Comparison of ENCODE assay signal across 8 cellular contexts in the genomic region with DNA sequence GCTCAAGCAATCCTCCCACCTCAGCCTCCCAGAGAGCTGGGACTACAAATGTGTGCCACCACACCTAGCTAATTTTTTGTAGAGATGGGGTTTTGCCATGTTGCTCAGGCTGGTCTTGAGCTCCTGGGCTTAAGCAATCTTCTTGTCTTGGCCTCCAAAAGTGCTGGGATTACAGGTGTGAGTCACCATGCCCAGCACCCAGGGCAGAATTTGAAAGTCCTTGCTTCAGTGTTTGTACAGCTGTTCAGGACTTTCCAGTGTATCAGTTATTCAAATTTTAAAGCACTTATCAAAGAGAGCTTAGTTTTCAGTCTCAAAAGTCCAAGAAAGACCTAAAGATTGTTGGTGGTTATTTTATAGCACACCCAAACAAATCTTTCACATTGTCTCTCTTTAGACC. TPM values are rescaled to one million over a fixed set of nuclear protein-coding genes. Genes with fewer than 3 reads are reported as not detected.
DNase-seq lines count a peak whose midpoint lies in the region; ATAC-seq, FAIRE-seq and TF ChIP-seq lines count a peak whose summit lies in the region.
"Had no signal": no experiment of that assay in that cellular context is flagged by ENCODE, and none has a peak within 500 bp of the region (broad histone marks: within the 10 kb centered on the region; RNA-seq: fewer than 3 reads in every experiment).

No MANE protein-coding gene starts in this region.

- DNase-seq in GM19239 (ENCODE audit: insufficient read length, low spot score) (no peak), K562 (ENCODE audit: extremely low read depth in 1 of 4, low spot score in 3 of 4) (no peak), trophoblast cell (peak; percentile 35 to 54), G401 (ENCODE audit: low spot score) (no peak), AML-193 (lab: John Stamatoyannopoulos, UW) (no peak), NOMO-1 treated with dmso at 0.1 percent for 144 hours (lab: John Stamatoyannopoulos, UW; ENCODE audit: unreplicated experiment) (no peak)
- DNase-seq: NCI-H187 had no signal

- no peak for TF ChIP-seq RAD21 in K562 (CRISPR knock-in tag; conservative IDR thresholded peaks at IDR 0.05 in 1 of 2, IDR thresholded peaks at IDR 0.05 in 1 of 2)

- H3K4me1 ChIP-seq in K562 (replicated peaks in 1 of 2; ENCODE audit: control insufficient read depth in 2 of 2, insufficient read depth in 2 of 2, low read length in 2 of 2) (peaks cover 0 to 14% of the 10 kb centered on the region in 2 experiments; a peak in 3 of 5 replicates), trophoblast cell (ENCODE audit: control insufficient read depth in 1 of 2, insufficient read depth in 2 of 2, low read length in 2 of 2) (peaks cover 7 to 17% of the 10 kb centered on the region in 2 experiments)

- H2BK5ac ChIP-seq in trophoblast cell (ENCODE audit: low read depth, low read length, poor library complexity): no peak overlapping the region

- H3K27me3 ChIP-seq in K562 (ENCODE audit: control insufficient read depth in 2 of 2, insufficient read depth in 2 of 2, low read length in 2 of 2) (no peaks in the 10 kb centered on the region), trophoblast cell (ENCODE audit: insufficient read depth, low read length) (no peaks in the 10 kb centered on the region)

- ATAC-seq in HG03045 (IDR thresholded peaks at IDR 0.05; ENCODE audit: unreplicated experiment) (peak; percentile 51), K562 (no peak)

- intact Hi-C loops in K562 (cut with micrococcal nuclease): no loop called here

- peak overlapping the region; percentile 24 for H2BK120ac ChIP-seq in trophoblast cell (ENCODE audit: insufficient read depth, low read length, poor library complexity)

- H3K27ac ChIP-seq in K562 (ENCODE audit: extremely low read depth, low read depth, low read length) (no peak overlapping the region), trophoblast cell (ENCODE audit: low read depth, low read length) (no peak overlapping the region)

- FAIRE-seq in GM19239 (lab: Jason Lieb, UNC) (peak; percentile 63), K562 (lab: Jason Lieb, UNC) (no peak)

- in situ Hi-C loops in K562 (cut with MboI): loop anchor here (10.0 kb wide), 1 partner anchor 822 kb away; no protein-coding TSS in a partner anchor
- in situ Hi-C loops in G401 (cut with HindIII; ENCODE audit: low sequenced_read_pairs): no loop called here

- no peak overlapping the region for H4K12ac ChIP-seq in trophoblast cell (ENCODE audit: low read depth, low read length)

- H3K9me1 ChIP-seq in K562 (ENCODE audit: control insufficient read depth, insufficient read depth, low read length): no peaks in the 10 kb centered on the region

- no peaks in the 10 kb centered on the region for H4K20me1 ChIP-seq in K562 (replicated peaks; ENCODE audit: control insufficient read depth, insufficient read depth, low read length)

- H3K4me2 ChIP-seq in K562 (ENCODE audit: insufficient read depth, low read length) (no peak overlapping the region), trophoblast cell (ENCODE audit: low read length) (no peak overlapping the region)

- no peak overlapping the region for H2BK12ac ChIP-seq in trophoblast cell (ENCODE audit: low read length)

- H3K36me3 ChIP-seq in K562 (ENCODE audit: control insufficient read depth, insufficient read depth, low read length): no peaks in the 10 kb centered on the region
- no peaks in the 10 kb centered on the region for H3K36me3 ChIP-seq in trophoblast cell (ENCODE audit: control insufficient read depth in 1 of 2, insufficient read depth in 2 of 2, low read length in 2 of 2)

- no peak overlapping the region for H4K8ac ChIP-seq in trophoblast cell (ENCODE audit: low read depth, low read length)

- no peaks in the 10 kb centered on the region for H3K9me3 ChIP-seq in K562 (replicated peaks; ENCODE audit: control insufficient read depth, insufficient read depth, low read depth, low read length)
- H3K9me3 ChIP-seq in trophoblast cell (ENCODE audit: insufficient read depth, low read depth, low read length): no peaks in the 10 kb centered on the region

- TF ChIP-seq EP300 in K562 (IDR thresholded peaks at IDR 0.05; ENCODE audit: low read length): no peak

- H3K4me3 ChIP-seq in K562 (no peak overlapping the region), trophoblast cell (ENCODE audit: low read depth, low read length) (no peak overlapping the region)

- H3K4ac ChIP-seq in trophoblast cell (ENCODE audit: low read depth, low read length): no peak overlapping the region

- no peak overlapping the region for H3K9ac ChIP-seq in K562 (ENCODE audit: insufficient read depth in 1 of 2, low read depth in 2 of 2, low read length in 2 of 2)
- H3K9ac ChIP-seq in trophoblast cell (ENCODE audit: low read length): no peak overlapping the region

- no peak for TF ChIP-seq CTCF in K562 (IDR thresholded peaks at IDR 0.05 in 2 of 3, conservative IDR thresholded peaks at IDR 0.05 in 1 of 3; ENCODE audit: insufficient read depth in 2 of 3, low read depth in 1 of 3, low read length in 3 of 3)

- no peak overlapping the region for H3K23ac ChIP-seq in trophoblast cell (ENCODE audit: low read length)

- H3K79me2 ChIP-seq in K562 (ENCODE audit: control insufficient read depth, insufficient read depth, low read length) (no peaks in the 10 kb centered on the region), trophoblast cell (ENCODE audit: control insufficient read depth, insufficient read depth, low read length, poor library complexity) (no peaks in the 10 kb centered on the region)

- H3K18ac ChIP-seq in trophoblast cell (ENCODE audit: low read length): no peak overlapping the region

- H3K14ac ChIP-seq in trophoblast cell (ENCODE audit: low read length): no peak overlapping the region

- no peak overlapping the region for H2AFZ ChIP-seq in K562 (ENCODE audit: low read depth, low read length)
- H2AFZ ChIP-seq in trophoblast cell (ENCODE audit: insufficient read depth, low read length, poor library complexity): no peak overlapping the region

- no peak overlapping the region for H4K91ac ChIP-seq in trophoblast cell (ENCODE audit: low read depth, low read length)

- no peak overlapping the region for H2AK5ac ChIP-seq in trophoblast cell (ENCODE audit: low read length)

- POLR2A ChIA-PET in K562 (lab: Yijun Ruan, JAX): interaction anchor here (0.7 to 1.1 kb wide), 3 partner anchors 11 to 963 kb away, joined by 3 read pairs; no protein-coding TSS in a partner anchor

- peaks cover 4% of the 10 kb centered on the region for H3K79me1 ChIP-seq in trophoblast cell (ENCODE audit: low read length)

- no TSS peak for BruUV-seq in K562 (replicated peaks; lab: Mats Ljungman, UMichigan)

- no peak for TF ChIP-seq POLR2A in K562 (conservative IDR thresholded peaks at IDR 0.05)

- CTCF ChIA-PET in K562 (lab: Yijun Ruan, JAX; ENCODE audit: low intra/inter-chr PET ratio): no interaction called here

TF ChIP-seq in K562, 482 proteins besides CTCF, POLR2A, EP300 and RAD21 (continues in another document):
- TF ChIP-seq ILK (tag; IDR thresholded peaks at IDR 0.05; ENCODE audit: borderline replicate concordance, low read depth) (no peak), NR2C2 (CRISPR knock-in tag; IDR thresholded peaks at IDR 0.05) (no peak), NR2C2 (tag; IDR thresholded peaks at IDR 0.05) (no peak)
- TF ChIP-seq, protein P1, sequence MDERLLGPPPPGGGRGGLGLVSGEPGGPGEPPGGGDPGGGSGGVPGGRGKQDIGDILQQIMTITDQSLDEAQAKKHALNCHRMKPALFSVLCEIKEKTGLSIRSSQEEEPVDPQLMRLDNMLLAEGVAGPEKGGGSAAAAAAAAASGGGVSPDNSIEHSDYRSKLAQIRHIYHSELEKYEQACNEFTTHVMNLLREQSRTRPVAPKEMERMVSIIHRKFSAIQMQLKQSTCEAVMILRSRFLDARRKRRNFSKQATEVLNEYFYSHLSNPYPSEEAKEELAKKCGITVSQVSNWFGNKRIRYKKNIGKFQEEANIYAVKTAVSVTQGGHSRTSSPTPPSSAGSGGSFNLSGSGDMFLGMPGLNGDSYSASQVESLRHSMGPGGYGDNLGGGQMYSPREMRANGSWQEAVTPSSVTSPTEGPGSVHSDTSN (CRISPR knock-in tag; IDR thresholded peaks at IDR 0.05; ENCODE audit: low read depth): no peak
- TF ChIP-seq, protein P1 (tag; conservative IDR thresholded peaks at IDR 0.05; ENCODE audit: low read depth): no peak

RNA-seq across cellular contexts. Expression of a gene that starts 43.6 kb away (rescaled TPM):
- total RNA-seq in K562 (2011; cell fraction: chromatin; rRNA removed; ENCODE audit: low replicate concordance): 11.5 and 34.9 TPM in 2 replicates
- total RNA-seq in K562 (2011; cell fraction: nucleolus; rRNA removed): 4.5 and 6.2 TPM in 2 replicates
- 10.6 and 14.9 TPM in 2 replicates for total RNA-seq in K562 (2011; cell fraction: nucleoplasm; rRNA removed)
- 11.9 and 12.3 TPM in 2 replicates for total RNA-seq in K562 (2014; rRNA removed)
- total RNA-seq in K562 (2014; rRNA removed; fragmentation: Illumina TruSeq; extraction: Trizol): 23.2 and 27.2 TPM in 2 replicates
- total RNA-seq in K562 (2015; rRNA removed; fragmentation: Illumina TruSeq; extraction: Trizol): 20.5 and 21.4 TPM in 2 replicates
- 11.1 and 13.1 TPM in 2 replicates for total RNA-seq in K562 (2021)
- 19.0 and 20.8 TPM in 2 replicates for polyA plus RNA-seq in K562 (2011; rRNA removed)
- 3.0 and 6.9 TPM in 2 replicates for polyA plus RNA-seq in K562 (2011; cell fraction: cytosol; rRNA removed)
- 9.3 and 17.6 TPM in 2 replicates for polyA plus RNA-seq in K562 (2011; cell fraction: nucleus; rRNA removed)
- 11.5 and 19.7 TPM in 2 replicates for polyA plus RNA-seq in K562 (2012)
- 13.8 and 15.6 TPM in 2 replicates for polyA plus RNA-seq in K562 (2014; fragmentation: Illumina TruSeq; extraction: Trizol)
- polyA plus RNA-seq in K562 (2014; fragmentation: Nextera tagmentation; extraction: Ambion mirVana): 1 to 10 TPM; 4.9 to 6.1 TPM
- polyA plus RNA-seq in K562 (2014; rRNA removed): 13.2 and 15.0 TPM in 2 replicates
- polyA minus RNA-seq in K562 (2011; rRNA and poly(A)+ RNA removed): 29.0 and 41.4 TPM in 2 replicates
- polyA minus RNA-seq in K562 (2011; cell fraction: cytosol; rRNA and poly(A)+ RNA removed): 8.3 and 10.3 TPM in 2 replicates
- 9.7 and 21.3 TPM in 2 replicates for polyA minus RNA-seq in K562 (2011; cell fraction: nucleus; rRNA and poly(A)+ RNA removed)
- 14.6 and 15.9 TPM in 2 replicates for polyA plus RNA-seq in trophoblast cell (2013)
- total RNA-seq in G401 (2014; rRNA removed; shearing (Covaris generic)): 22.6 and 35.9 TPM in 2 replicates

Comparison
In these comparisons a context has a peak if more than half of its experiments do, and no peak if none do; other contexts are left out.
1. DNase-seq: peak in trophoblast cell (2 of 2); none in GM19239 (single experiment), K562 (0 of 4), G401 (single experiment), AML-193 (0 of 2) and NOMO-1 treated with dmso at 0.1 percent for 144 hours (single experiment).